ENCODE assay signal across 5 cellular contexts in genomic region chr17:19100811-19101419, GRCh38. TPM values are rescaled to one million over a fixed set of nuclear protein-coding genes. Genes with fewer than 3 reads are reported as not detected.
"Had no signal": no experiment of that assay in that cellular context is flagged by ENCODE, and none has a peak within 500 bp of the region (broad histone marks: within the 10 kb centered on the region; RNA-seq: fewer than 3 reads in every experiment).

No MANE protein-coding gene starts in this region.

RNA-seq across cellular contexts. Expression of gene GRAPL, which starts 26.5 kb away (rescaled TPM):
- total RNA-seq: GM23248, H1, HFFc6, HT1080, IMR-90 had no signal
- polyA plus RNA-seq: GM23248, IMR-90 had no signal

RNA-seq across cellular contexts. Expression of gene GRAP, which starts 54.2 kb away (rescaled TPM):
- total RNA-seq: GM23248 had no signal
- polyA plus RNA-seq: GM23248 had no signal
